8 cellular contexts compared by ENCODE assay signal in the genomic region with DNA sequence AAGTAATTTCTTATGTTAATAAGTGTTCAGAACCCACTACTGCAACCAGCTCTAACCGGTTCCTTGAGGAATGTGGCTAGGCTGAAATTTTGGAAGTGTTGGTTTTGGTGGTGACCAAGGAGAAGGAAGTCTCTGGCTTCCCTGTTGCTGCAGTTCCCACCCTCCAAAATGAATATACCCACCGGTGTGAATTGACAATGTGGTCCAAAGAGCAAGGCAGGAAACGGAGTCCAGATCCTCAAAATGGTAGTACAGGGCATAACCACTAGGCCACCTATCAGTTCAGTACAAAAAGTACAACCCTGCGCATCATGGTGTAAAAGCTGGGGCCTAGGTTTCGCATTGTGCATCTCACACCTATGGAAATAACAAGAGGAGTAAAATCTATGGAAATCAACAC. TPM values are rescaled to one million over a fixed set of nuclear protein-coding genes. Genes with fewer than 3 reads are reported as not detected.
DNase-seq lines count a peak whose midpoint lies in the region; ATAC-seq and TF ChIP-seq lines count a peak whose summit lies in the region.

No MANE protein-coding gene starts in this region.

- H3K36me3 Mint-ChIP-seq in activated naive CD4-positive, alpha-beta T cell treated with anti-CD3 and anti-CD28 coated beads, Interleukin-2, amount 50 U/mL, for 24 hours = peaks cover 18% of the 10 kb centered on the region
- H3K36me3 Mint-ChIP-seq in activated naive CD4-positive, alpha-beta T cell treated with anti-CD3 and anti-CD28 coated beads, Interleukin-2, amount 50 U/mL, for 72 hours = peaks cover 24 to 52% of the 10 kb centered on the region in 2 donors
- H3K36me3 Mint-ChIP-seq in activated CD4-positive, alpha-beta memory T cell treated with anti-CD3 and anti-CD28 coated beads, Interleukin-2, amount 10 ng/mL, durations not matched to agents 7 days and 5 days (ENCODE audit: low read depth) = peaks cover 64% of the 10 kb centered on the region

- H3K27me3 ChIP-seq in hepatocyte = no peaks in the 10 kb centered on the region
- no peaks in the 10 kb centered on the region for H3K27me3 ChIP-seq in thoracic aorta (replicated peaks; ENCODE audit: insufficient read depth)

- CTCF ChIA-PET in activated CD4-positive, alpha-beta memory T cell treated with anti-CD3 and anti-CD28 coated beads, Interleukin-2, amount 10 ng/mL, durations not matched to agents 7 days and 5 days (lab: Charles Lee) = interaction anchor here (1.2 to 16.8 kb wide), 15 partner anchors 8 to 179 kb away, joined by 3 to 289 read pairs (median 7); a partner anchor contains a TSS

- no peaks in the 10 kb centered on the region for H3K9me2 ChIP-seq in hepatocyte (replicated peaks; ENCODE audit: insufficient read depth)

- H3K9me3 ChIP-seq in hepatocyte (ENCODE audit: low read depth) (no peaks in the 10 kb centered on the region), thoracic aorta (no peaks in the 10 kb centered on the region)

- no peaks in the 10 kb centered on the region for H3K9me3 Mint-ChIP-seq in activated naive CD4-positive, alpha-beta T cell treated with anti-CD3 and anti-CD28 coated beads, Interleukin-2, amount 50 U/mL, for 24 hours
- H3K9me3 Mint-ChIP-seq in activated naive CD4-positive, alpha-beta T cell treated with anti-CD3 and anti-CD28 coated beads, Interleukin-2, amount 50 U/mL, for 72 hours = no peaks in the 10 kb centered on the region
- no peaks in the 10 kb centered on the region for H3K9me3 Mint-ChIP-seq in activated CD4-positive, alpha-beta memory T cell treated with anti-CD3 and anti-CD28 coated beads, Interleukin-2, amount 10 ng/mL, durations not matched to agents 7 days and 5 days

- peaks cover 65% of the 10 kb centered on the region for H4K20me1 ChIP-seq in hepatocyte (ENCODE audit: insufficient read depth, poor library complexity, severe bottlenecking)

- H3K27ac ChIP-seq in hepatocyte (peak overlapping the region; percentile 60), thoracic aorta (peak overlapping the region in 1 of 2 donors; percentile 40)

- peaks cover 70% of the 10 kb centered on the region for H3K79me2 ChIP-seq in hepatocyte

- no peak for ATAC-seq in activated naive CD4-positive, alpha-beta T cell treated with anti-CD3 and anti-CD28 coated beads, Interleukin-2, amount 50 U/mL, for 72 hours
- ATAC-seq in thoracic aorta (ENCODE audit: insufficient number of reproducible peaks, low FRiP score, low read depth) = no peak
- ATAC-seq in HG02798 (IDR thresholded peaks at IDR 0.05; ENCODE audit: poor library complexity, unreplicated experiment) = no peak
- no peak for ATAC-seq in GM19395 (IDR thresholded peaks at IDR 0.05; ENCODE audit: unreplicated experiment)

- 75% methylated on average over 5 of the region's 5 CpGs for WGBS in hepatocyte (ENCODE audit: low lambda C conversion rate, missing lambda C conversion rate)

- peak overlapping the region; percentile 96 for H3K4me2 ChIP-seq in hepatocyte

- peak overlapping the region; percentile 22 for H3K4me3 ChIP-seq in hepatocyte
- peak overlapping the region; percentile 89 for H3K4me3 ChIP-seq in thoracic aorta

- H3K27ac Mint-ChIP-seq in activated naive CD4-positive, alpha-beta T cell treated with anti-CD3 and anti-CD28 coated beads, Interleukin-2, amount 50 U/mL, for 24 hours = peak overlapping the region; percentile 46
- H3K27ac Mint-ChIP-seq in activated naive CD4-positive, alpha-beta T cell treated with anti-CD3 and anti-CD28 coated beads, Interleukin-2, amount 50 U/mL, for 72 hours = no peak overlapping the region
- peak overlapping the region; percentile 53 for H3K27ac Mint-ChIP-seq in activated CD4-positive, alpha-beta memory T cell treated with anti-CD3 and anti-CD28 coated beads, Interleukin-2, amount 10 ng/mL, durations not matched to agents 7 days and 5 days

- H3K4me1 Mint-ChIP-seq in activated naive CD4-positive, alpha-beta T cell treated with anti-CD3 and anti-CD28 coated beads, Interleukin-2, amount 50 U/mL, for 24 hours = peaks cover 65% of the 10 kb centered on the region
- peaks cover 60% of the 10 kb centered on the region for H3K4me1 Mint-ChIP-seq in activated CD4-positive, alpha-beta memory T cell treated with anti-CD3 and anti-CD28 coated beads, Interleukin-2, amount 10 ng/mL, durations not matched to agents 7 days and 5 days

- TF ChIP-seq CTCF in hepatocyte (IDR thresholded peaks at IDR 0.05; ENCODE audit: poor library complexity) = no peak
- no peak for TF ChIP-seq CTCF in thoracic aorta (IDR thresholded peaks at IDR 0.05)

- no peak for DNase-seq in activated naive CD4-positive, alpha-beta T cell treated with anti-CD3 and anti-CD28 coated beads, Interleukin-2, amount 50 U/mL, for 72 hours (ENCODE audit: low spot score in 2 of 2)
- no peak for DNase-seq in activated CD4-positive, alpha-beta memory T cell treated with anti-CD3 and anti-CD28 coated beads, Interleukin-2, amount 10 ng/mL, durations not matched to agents 7 days and 5 days
- DNase-seq in hepatocyte (ENCODE audit: low spot score) (no peak), thoracic aorta (ENCODE audit: low spot score) (no peak)
- no peak for DNase-seq in stimulated activated CD4-positive, alpha-beta T cell treated with anti-CD3 and anti-CD28 coated beads, Interleukin-4, amount 100 ng/mL, for 4 hours

- POLR2A ChIA-PET in activated CD4-positive, alpha-beta memory T cell treated with anti-CD3 and anti-CD28 coated beads, Interleukin-2, amount 10 ng/mL, durations not matched to agents 7 days and 5 days (lab: Charles Lee) = interaction anchor here (2.5 to 9.5 kb wide), 4 partner anchors 15 to 136 kb away, joined by 9 to 170 read pairs (median 90); a partner anchor contains a TSS

- no peak overlapping the region for H2AFZ ChIP-seq in hepatocyte

- H3K36me3 ChIP-seq in hepatocyte (replicated peaks; ENCODE audit: insufficient read depth, low read depth) (no peaks in the 10 kb centered on the region), thoracic aorta (no peaks in the 10 kb centered on the region)

- H3K4me3 Mint-ChIP-seq in activated naive CD4-positive, alpha-beta T cell treated with anti-CD3 and anti-CD28 coated beads, Interleukin-2, amount 50 U/mL, for 24 hours = peak overlapping the region; percentile 93
- H3K4me3 Mint-ChIP-seq in activated CD4-positive, alpha-beta memory T cell treated with anti-CD3 and anti-CD28 coated beads, Interleukin-2, amount 10 ng/mL, durations not matched to agents 7 days and 5 days = peak overlapping the region; percentile 91

- no peaks in the 10 kb centered on the region for H3K27me3 Mint-ChIP-seq in activated naive CD4-positive, alpha-beta T cell treated with anti-CD3 and anti-CD28 coated beads, Interleukin-2, amount 50 U/mL, for 24 hours
- no peaks in the 10 kb centered on the region for H3K27me3 Mint-ChIP-seq in activated CD4-positive, alpha-beta memory T cell treated with anti-CD3 and anti-CD28 coated beads, Interleukin-2, amount 10 ng/mL, durations not matched to agents 7 days and 5 days

- H3K4me1 ChIP-seq in hepatocyte (ENCODE audit: insufficient read depth) = peaks cover 31% of the 10 kb centered on the region
- peaks cover 33 to 57% of the 10 kb centered on the region in 2 donors for H3K4me1 ChIP-seq in thoracic aorta (ENCODE audit: control insufficient read depth in 1 of 2, low read depth in 2 of 2)

RNA-seq across cellular contexts. Expression of a gene that starts 2.8 kb away (rescaled TPM):
- total RNA-seq in activated naive CD4-positive, alpha-beta T cell treated with anti-CD3 and anti-CD28 coated beads, Interleukin-2, amount 50 U/mL, for 72 hours = 10 to 100 TPM; 65.1 to 70.7 TPM
- total RNA-seq in activated CD4-positive, alpha-beta memory T cell treated with anti-CD3 and anti-CD28 coated beads, Interleukin-2, amount 10 ng/mL, durations not matched to agents 7 days and 5 days = 10 to 100 TPM; 58.8 to 63.3 TPM
- total RNA-seq in hepatocyte (43.7 and 44.3 TPM in 2 replicates), thoracic aorta (10 to 100 TPM; 32.5 to 61.4 TPM)
- polyA plus RNA-seq in hepatocyte = 12.5 and 13.1 TPM in 2 replicates

RNA-seq across cellular contexts. Expression of a gene that starts 29.9 kb away (rescaled TPM):
- 10 to 100 TPM; 53.0 to 58.0 TPM for total RNA-seq in activated naive CD4-positive, alpha-beta T cell treated with anti-CD3 and anti-CD28 coated beads, Interleukin-2, amount 50 U/mL, for 72 hours
- 10 to 100 TPM; 46.8 to 49.8 TPM for total RNA-seq in activated CD4-positive, alpha-beta memory T cell treated with anti-CD3 and anti-CD28 coated beads, Interleukin-2, amount 10 ng/mL, durations not matched to agents 7 days and 5 days
- total RNA-seq in hepatocyte (84.3 and 85.0 TPM in 2 replicates), thoracic aorta (10 to 100 TPM; 43.6 to 75.3 TPM)
- 72.9 and 77.8 TPM in 2 replicates for polyA plus RNA-seq in hepatocyte

RNA-seq across cellular contexts. Expression of a gene that starts 30.1 kb away (rescaled TPM):
- 1 to 10 TPM; 2.4 to 4.3 TPM for total RNA-seq in activated naive CD4-positive, alpha-beta T cell treated with anti-CD3 and anti-CD28 coated beads, Interleukin-2, amount 50 U/mL, for 72 hours
- total RNA-seq in activated CD4-positive, alpha-beta memory T cell treated with anti-CD3 and anti-CD28 coated beads, Interleukin-2, amount 10 ng/mL, durations not matched to agents 7 days and 5 days = 1 to 10 TPM; 4.1 to 4.7 TPM
- total RNA-seq in hepatocyte = 7.7 and 8.6 TPM in 2 replicates
- polyA plus RNA-seq in hepatocyte = 4.0 and 5.5 TPM in 2 replicates
- 1 to 10 TPM; 4.2 to 5.3 TPM for total RNA-seq in thoracic aorta

Comparison
In these comparisons a context has a peak if more than half of its experiments do, and no peak if none do; other contexts are left out.
1. H3K27ac Mint-ChIP-seq: peak in activated naive CD4-positive, alpha-beta T cell treated with anti-CD3 and anti-CD28 coated beads, Interleukin-2, amount 50 U/mL, for 24 hours (single experiment) and activated CD4-positive, alpha-beta memory T cell treated with anti-CD3 and anti-CD28 coated beads, Interleukin-2, amount 10 ng/mL, durations not matched to agents 7 days and 5 days (single experiment); none in activated naive CD4-positive, alpha-beta T cell treated with anti-CD3 and anti-CD28 coated beads, Interleukin-2, amount 50 U/mL, for 72 hours (0 of 2).